Comparison of ENCODE assay signal across 8 cellular contexts in genomic region chr16:78770353-78771091, GRCh38.
DNase-seq lines count a peak whose midpoint lies in the region; ATAC-seq and TF ChIP-seq lines count a peak whose summit lies in the region.

No MANE protein-coding gene starts in this region.

- H3K4me3 ChIP-seq in right lobe of liver, result peak overlapping the region in 2 of 3 donors; percentile 3 to 27

- H3K9me3 ChIP-seq in right lobe of liver, result no peaks in the 10 kb centered on the region

- 24% methylated on average over 12 of the region's 23 CpGs for WGBS in right lobe of liver (ENCODE audit: insufficient coverage, low coverage, low lambda C conversion rate, missing lambda C conversion rate)

- ATAC-seq in GM21515 (IDR thresholded peaks at IDR 0.05; ENCODE audit: unreplicated experiment) (peak; percentile 66), right lobe of liver (peak; percentile 95 to 98 (median 97))
- ATAC-seq in activated CD4-positive, CD25-positive, alpha-beta regulatory T cell treated with anti-CD3 and anti-CD28 coated beads, Interleukin-2, amount 50 U/mL, for 24 hours, result peak; percentile 17 to 18

- DNase-seq in CMK (ENCODE audit: low read depth) (peak; percentile 61), MV-4-11 (lab: John Stamatoyannopoulos, UW) (peak; percentile 36), caudate nucleus (lab: John Stamatoyannopoulos, UW) (peak in 59 of 61 donors; percentile 4 to 79 (median 48)), right lobe of liver (peak; percentile 85 to 88 (median 85)), NCI-H1105 (lab: John Stamatoyannopoulos, UW) (no peak)
- DNase-seq in stimulated activated CD8-positive, alpha-beta memory T cell treated with anti-CD3 and anti-CD28 coated beads, Interleukin-15, amount 100 ng/mL, for 24 hours (ENCODE audit: low read depth), result peak; percentile 79

- no peaks in the 10 kb centered on the region for H3K36me3 ChIP-seq in right lobe of liver

- TF ChIP-seq POLR2A in right lobe of liver (IDR thresholded peaks at IDR 0.05), result no peak

- H3K27ac ChIP-seq in caudate nucleus (ENCODE audit: low read depth, low read length) (no peak overlapping the region), right lobe of liver (peak overlapping the region; percentile 20 to 78 (median 45))

- TF ChIP-seq CTCF in right lobe of liver (IDR thresholded peaks at IDR 0.05), result peak; percentile 83 to 97 (median 94)

- peaks cover 0 to 11% (median 4%) of the 10 kb centered on the region in 4 donors for H3K4me1 ChIP-seq in right lobe of liver

- no peaks in the 10 kb centered on the region for H3K27me3 ChIP-seq in right lobe of liver

- intact Hi-C loops in right lobe of liver (cut with DNase I), result no loop called here

Comparison
In these comparisons a context has a peak if more than half of its experiments do, and no peak if none do; other contexts are left out.
1. ATAC-seq: peak in every context shown above with its lines; median percentile 97 in right lobe of liver; 66 in GM21515; 18 in activated CD4-positive, CD25-positive, alpha-beta regulatory T cell treated with anti-CD3 and anti-CD28 coated beads, Interleukin-2, amount 50 U/mL, for 24 hours.